1 cellular context compared by ENCODE assay signal in the genomic region with DNA sequence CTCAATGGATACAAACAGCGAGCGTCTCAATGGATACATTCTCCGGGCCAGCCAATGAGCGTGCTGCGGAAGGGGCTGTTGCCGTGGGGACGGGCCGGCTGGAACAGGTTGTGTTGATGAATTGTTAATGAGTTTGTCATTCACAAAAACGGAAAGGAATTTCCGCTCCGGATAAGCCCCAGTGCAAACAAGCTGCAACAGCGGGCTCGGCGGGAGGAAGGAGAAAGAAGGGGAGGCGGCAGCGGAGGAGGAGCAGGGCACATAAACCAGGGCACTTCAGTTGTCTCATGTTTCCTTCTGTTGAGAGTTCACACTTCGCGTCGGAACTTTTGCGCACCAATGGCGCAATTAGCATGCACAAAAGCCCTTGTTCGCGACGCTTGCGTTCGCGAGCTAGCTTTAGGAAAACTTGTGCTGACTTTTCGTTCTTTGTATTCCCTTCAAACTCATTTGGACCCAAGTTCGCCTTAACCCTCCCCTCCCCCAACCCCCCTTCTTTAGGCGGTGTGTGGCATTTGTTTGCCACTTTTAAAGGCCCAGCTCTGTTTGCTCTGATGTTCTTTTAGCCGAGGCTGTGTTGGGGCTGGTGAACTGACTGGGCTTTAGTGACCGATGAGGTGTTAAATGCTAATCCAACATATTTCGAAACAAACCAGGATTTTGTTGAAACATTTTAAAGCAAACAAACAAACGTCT.
TF ChIP-seq lines count a peak whose summit lies in the region.

A gene with protein sequence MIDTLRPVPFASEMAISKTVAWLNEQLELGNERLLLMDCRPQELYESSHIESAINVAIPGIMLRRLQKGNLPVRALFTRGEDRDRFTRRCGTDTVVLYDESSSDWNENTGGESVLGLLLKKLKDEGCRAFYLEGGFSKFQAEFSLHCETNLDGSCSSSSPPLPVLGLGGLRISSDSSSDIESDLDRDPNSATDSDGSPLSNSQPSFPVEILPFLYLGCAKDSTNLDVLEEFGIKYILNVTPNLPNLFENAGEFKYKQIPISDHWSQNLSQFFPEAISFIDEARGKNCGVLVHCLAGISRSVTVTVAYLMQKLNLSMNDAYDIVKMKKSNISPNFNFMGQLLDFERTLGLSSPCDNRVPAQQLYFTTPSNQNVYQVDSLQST (minus strand): TSS at position 10 of the 696 bp plus-strand sequence. CDS start 462 bp downstream, outside the sequence.

TF ChIP-seq in HepG2, 621 proteins besides CTCF, POLR2A, EP300 and RAD21 (continued from another document and continues in another):
- TF ChIP-seq, protein P1, sequence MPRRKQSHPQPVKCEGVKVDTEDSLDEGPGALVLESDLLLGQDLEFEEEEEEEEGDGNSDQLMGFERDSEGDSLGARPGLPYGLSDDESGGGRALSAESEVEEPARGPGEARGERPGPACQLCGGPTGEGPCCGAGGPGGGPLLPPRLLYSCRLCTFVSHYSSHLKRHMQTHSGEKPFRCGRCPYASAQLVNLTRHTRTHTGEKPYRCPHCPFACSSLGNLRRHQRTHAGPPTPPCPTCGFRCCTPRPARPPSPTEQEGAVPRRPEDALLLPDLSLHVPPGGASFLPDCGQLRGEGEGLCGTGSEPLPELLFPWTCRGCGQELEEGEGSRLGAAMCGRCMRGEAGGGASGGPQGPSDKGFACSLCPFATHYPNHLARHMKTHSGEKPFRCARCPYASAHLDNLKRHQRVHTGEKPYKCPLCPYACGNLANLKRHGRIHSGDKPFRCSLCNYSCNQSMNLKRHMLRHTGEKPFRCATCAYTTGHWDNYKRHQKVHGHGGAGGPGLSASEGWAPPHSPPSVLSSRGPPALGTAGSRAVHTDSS (CRISPR knock-in tag; conservative IDR thresholded peaks at IDR 0.05): no peak
- TF ChIP-seq ZNF232 (CRISPR knock-in tag; IDR thresholded peaks at IDR 0.05; ENCODE audit: borderline replicate concordance) (peak; percentile 91), FOSL1 (CRISPR knock-in tag; IDR thresholded peaks at IDR 0.05; ENCODE audit: borderline replicate concordance) (peak; percentile 66), ZNF879 (CRISPR knock-in tag; IDR thresholded peaks at IDR 0.05) (no peak), MIER2 (CRISPR knock-in tag; IDR thresholded peaks at IDR 0.05) (0 out of 2 replicates have a peak, but pooled peaks have one; percentile 78), NONO (IDR thresholded peaks at IDR 0.05) (no peak), NONO (CRISPR knock-in tag; conservative IDR thresholded peaks at IDR 0.05) (0 out of 2 replicates have a peak, but pooled peaks have one; percentile 32), RARG (CRISPR knock-in tag; IDR thresholded peaks at IDR 0.05; ENCODE audit: low read depth) (0 out of 2 replicates have a peak, but pooled peaks have one; percentile 81), FOXC1 (CRISPR knock-in tag; IDR thresholded peaks at IDR 0.05; ENCODE audit: borderline replicate concordance) (no peak; the same call in 1 of the 2 replicates), ELF3 (CRISPR knock-in tag; IDR thresholded peaks at IDR 0.05) (peak; percentile 93), MAFK (conservative IDR thresholded peaks at IDR 0.05 in 1 of 2, IDR thresholded peaks at IDR 0.05 in 1 of 2; ENCODE audit: low read length in 2 of 2) (peak in 1 of 2 experiments; percentile 37; a peak in 1 of 4 replicates), TEAD2 (CRISPR knock-in tag; IDR thresholded peaks at IDR 0.05) (no peak), ZNF629 (CRISPR knock-in tag; conservative IDR thresholded peaks at IDR 0.05) (0 out of 2 replicates have a peak, but pooled peaks have one; percentile 38), ZFP37 (CRISPR knock-in tag; IDR thresholded peaks at IDR 0.05; ENCODE audit: borderline replicate concordance) (peak; percentile 92; the same call in 1 of the 2 replicates), IRX3 (CRISPR knock-in tag; IDR thresholded peaks at IDR 0.05; ENCODE audit: borderline replicate concordance, low read depth) (no peak), SOX5 (CRISPR knock-in tag; IDR thresholded peaks at IDR 0.05; ENCODE audit: borderline replicate concordance) (peak; percentile 90), ZNF263 (CRISPR knock-in tag; IDR thresholded peaks at IDR 0.05) (peak; percentile 96), ZNF678 (CRISPR knock-in tag; IDR thresholded peaks at IDR 0.05) (no peak), SETDB1 (CRISPR knock-in tag; IDR thresholded peaks at IDR 0.05; ENCODE audit: borderline replicate concordance) (no peak), SNAPC2 (CRISPR knock-in tag; IDR thresholded peaks at IDR 0.05) (0 out of 2 replicates have a peak, but pooled peaks have one; percentile 60), ZNF292 (CRISPR knock-in tag; IDR thresholded peaks at IDR 0.05; ENCODE audit: borderline replicate concordance, low read depth) (no peak), SATB2 (CRISPR knock-in tag; IDR thresholded peaks at IDR 0.05) (0 out of 2 replicates have a peak, but pooled peaks have one; percentile 74), HMGA1 (CRISPR knock-in tag; conservative IDR thresholded peaks at IDR 0.05) (no peak), ZNF660 (CRISPR knock-in tag; IDR thresholded peaks at IDR 0.05; ENCODE audit: borderline replicate concordance, low read depth) (no peak), PHF20 (CRISPR knock-in tag; IDR thresholded peaks at IDR 0.05) (peak; percentile 27; the same call in 1 of the 2 replicates), ZSCAN12 (CRISPR knock-in tag; IDR thresholded peaks at IDR 0.05) (no peak; the same call in 1 of the 2 replicates), NFATC3 (CRISPR knock-in tag; IDR thresholded peaks at IDR 0.05) (no peak), ZNF672 (CRISPR knock-in tag; IDR thresholded peaks at IDR 0.05) (0 out of 2 replicates have a peak, but pooled peaks have one; percentile 8), ZNF138 (CRISPR knock-in tag; IDR thresholded peaks at IDR 0.05; ENCODE audit: low read depth) (peak; percentile 29; the same call in 1 of the 2 replicates), ZNF317 (CRISPR knock-in tag; IDR thresholded peaks at IDR 0.05) (peak; percentile 64; the same call in 1 of the 2 replicates), MYC (CRISPR knock-in tag; IDR thresholded peaks at IDR 0.05; ENCODE audit: borderline replicate concordance) (peak; percentile 78; the same call in 1 of the 2 replicates), ZNF552 (CRISPR knock-in tag; IDR thresholded peaks at IDR 0.05; ENCODE audit: borderline replicate concordance) (no peak), ZNF253 (CRISPR knock-in tag; IDR thresholded peaks at IDR 0.05; ENCODE audit: borderline replicate concordance) (peak; percentile 74; the same call in 1 of the 2 replicates), ONECUT2 (CRISPR knock-in tag; IDR thresholded peaks at IDR 0.05) (peak; percentile 24; the same call in 1 of the 2 replicates)
- TF ChIP-seq, protein P2, sequence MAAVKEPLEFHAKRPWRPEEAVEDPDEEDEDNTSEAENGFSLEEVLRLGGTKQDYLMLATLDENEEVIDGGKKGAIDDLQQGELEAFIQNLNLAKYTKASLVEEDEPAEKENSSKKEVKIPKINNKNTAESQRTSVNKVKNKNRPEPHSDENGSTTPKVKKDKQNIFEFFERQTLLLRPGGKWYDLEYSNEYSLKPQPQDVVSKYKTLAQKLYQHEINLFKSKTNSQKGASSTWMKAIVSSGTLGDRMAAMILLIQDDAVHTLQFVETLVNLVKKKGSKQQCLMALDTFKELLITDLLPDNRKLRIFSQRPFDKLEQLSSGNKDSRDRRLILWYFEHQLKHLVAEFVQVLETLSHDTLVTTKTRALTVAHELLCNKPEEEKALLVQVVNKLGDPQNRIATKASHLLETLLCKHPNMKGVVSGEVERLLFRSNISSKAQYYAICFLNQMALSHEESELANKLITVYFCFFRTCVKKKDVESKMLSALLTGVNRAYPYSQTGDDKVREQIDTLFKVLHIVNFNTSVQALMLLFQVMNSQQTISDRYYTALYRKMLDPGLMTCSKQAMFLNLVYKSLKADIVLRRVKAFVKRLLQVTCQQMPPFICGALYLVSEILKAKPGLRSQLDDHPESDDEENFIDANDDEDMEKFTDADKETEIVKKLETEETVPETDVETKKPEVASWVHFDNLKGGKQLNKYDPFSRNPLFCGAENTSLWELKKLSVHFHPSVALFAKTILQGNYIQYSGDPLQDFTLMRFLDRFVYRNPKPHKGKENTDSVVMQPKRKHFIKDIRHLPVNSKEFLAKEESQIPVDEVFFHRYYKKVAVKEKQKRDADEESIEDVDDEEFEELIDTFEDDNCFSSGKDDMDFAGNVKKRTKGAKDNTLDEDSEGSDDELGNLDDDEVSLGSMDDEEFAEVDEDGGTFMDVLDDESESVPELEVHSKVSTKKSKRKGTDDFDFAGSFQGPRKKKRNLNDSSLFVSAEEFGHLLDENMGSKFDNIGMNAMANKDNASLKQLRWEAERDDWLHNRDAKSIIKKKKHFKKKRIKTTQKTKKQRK (IDR thresholded peaks at IDR 0.05; ENCODE audit: low read length): no peak
- TF ChIP-seq, protein P3, sequence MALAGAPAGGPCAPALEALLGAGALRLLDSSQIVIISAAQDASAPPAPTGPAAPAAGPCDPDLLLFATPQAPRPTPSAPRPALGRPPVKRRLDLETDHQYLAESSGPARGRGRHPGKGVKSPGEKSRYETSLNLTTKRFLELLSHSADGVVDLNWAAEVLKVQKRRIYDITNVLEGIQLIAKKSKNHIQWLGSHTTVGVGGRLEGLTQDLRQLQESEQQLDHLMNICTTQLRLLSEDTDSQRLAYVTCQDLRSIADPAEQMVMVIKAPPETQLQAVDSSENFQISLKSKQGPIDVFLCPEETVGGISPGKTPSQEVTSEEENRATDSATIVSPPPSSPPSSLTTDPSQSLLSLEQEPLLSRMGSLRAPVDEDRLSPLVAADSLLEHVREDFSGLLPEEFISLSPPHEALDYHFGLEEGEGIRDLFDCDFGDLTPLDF (CRISPR knock-in tag; IDR thresholded peaks at IDR 0.05): peak; percentile 80
- TF ChIP-seq, protein P4, sequence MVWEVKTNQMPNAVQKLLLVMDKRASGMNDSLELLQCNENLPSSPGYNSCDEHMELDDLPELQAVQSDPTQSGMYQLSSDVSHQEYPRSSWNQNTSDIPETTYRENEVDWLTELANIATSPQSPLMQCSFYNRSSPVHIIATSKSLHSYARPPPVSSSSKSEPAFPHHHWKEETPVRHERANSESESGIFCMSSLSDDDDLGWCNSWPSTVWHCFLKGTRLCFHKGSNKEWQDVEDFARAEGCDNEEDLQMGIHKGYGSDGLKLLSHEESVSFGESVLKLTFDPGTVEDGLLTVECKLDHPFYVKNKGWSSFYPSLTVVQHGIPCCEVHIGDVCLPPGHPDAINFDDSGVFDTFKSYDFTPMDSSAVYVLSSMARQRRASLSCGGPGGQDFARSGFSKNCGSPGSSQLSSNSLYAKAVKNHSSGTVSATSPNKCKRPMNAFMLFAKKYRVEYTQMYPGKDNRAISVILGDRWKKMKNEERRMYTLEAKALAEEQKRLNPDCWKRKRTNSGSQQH (CRISPR knock-in tag; IDR thresholded peaks at IDR 0.05; ENCODE audit: low read depth): peak; percentile 81; the same call in 1 of the 2 replicates
- TF ChIP-seq, protein P5, sequence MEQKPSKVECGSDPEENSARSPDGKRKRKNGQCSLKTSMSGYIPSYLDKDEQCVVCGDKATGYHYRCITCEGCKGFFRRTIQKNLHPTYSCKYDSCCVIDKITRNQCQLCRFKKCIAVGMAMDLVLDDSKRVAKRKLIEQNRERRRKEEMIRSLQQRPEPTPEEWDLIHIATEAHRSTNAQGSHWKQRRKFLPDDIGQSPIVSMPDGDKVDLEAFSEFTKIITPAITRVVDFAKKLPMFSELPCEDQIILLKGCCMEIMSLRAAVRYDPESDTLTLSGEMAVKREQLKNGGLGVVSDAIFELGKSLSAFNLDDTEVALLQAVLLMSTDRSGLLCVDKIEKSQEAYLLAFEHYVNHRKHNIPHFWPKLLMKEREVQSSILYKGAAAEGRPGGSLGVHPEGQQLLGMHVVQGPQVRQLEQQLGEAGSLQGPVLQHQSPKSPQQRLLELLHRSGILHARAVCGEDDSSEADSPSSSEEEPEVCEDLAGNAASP (CRISPR knock-in tag; IDR thresholded peaks at IDR 0.05; ENCODE audit: borderline replicate concordance): peak; percentile 55; the same call in 1 of the 2 replicates
- TF ChIP-seq, protein P6, sequence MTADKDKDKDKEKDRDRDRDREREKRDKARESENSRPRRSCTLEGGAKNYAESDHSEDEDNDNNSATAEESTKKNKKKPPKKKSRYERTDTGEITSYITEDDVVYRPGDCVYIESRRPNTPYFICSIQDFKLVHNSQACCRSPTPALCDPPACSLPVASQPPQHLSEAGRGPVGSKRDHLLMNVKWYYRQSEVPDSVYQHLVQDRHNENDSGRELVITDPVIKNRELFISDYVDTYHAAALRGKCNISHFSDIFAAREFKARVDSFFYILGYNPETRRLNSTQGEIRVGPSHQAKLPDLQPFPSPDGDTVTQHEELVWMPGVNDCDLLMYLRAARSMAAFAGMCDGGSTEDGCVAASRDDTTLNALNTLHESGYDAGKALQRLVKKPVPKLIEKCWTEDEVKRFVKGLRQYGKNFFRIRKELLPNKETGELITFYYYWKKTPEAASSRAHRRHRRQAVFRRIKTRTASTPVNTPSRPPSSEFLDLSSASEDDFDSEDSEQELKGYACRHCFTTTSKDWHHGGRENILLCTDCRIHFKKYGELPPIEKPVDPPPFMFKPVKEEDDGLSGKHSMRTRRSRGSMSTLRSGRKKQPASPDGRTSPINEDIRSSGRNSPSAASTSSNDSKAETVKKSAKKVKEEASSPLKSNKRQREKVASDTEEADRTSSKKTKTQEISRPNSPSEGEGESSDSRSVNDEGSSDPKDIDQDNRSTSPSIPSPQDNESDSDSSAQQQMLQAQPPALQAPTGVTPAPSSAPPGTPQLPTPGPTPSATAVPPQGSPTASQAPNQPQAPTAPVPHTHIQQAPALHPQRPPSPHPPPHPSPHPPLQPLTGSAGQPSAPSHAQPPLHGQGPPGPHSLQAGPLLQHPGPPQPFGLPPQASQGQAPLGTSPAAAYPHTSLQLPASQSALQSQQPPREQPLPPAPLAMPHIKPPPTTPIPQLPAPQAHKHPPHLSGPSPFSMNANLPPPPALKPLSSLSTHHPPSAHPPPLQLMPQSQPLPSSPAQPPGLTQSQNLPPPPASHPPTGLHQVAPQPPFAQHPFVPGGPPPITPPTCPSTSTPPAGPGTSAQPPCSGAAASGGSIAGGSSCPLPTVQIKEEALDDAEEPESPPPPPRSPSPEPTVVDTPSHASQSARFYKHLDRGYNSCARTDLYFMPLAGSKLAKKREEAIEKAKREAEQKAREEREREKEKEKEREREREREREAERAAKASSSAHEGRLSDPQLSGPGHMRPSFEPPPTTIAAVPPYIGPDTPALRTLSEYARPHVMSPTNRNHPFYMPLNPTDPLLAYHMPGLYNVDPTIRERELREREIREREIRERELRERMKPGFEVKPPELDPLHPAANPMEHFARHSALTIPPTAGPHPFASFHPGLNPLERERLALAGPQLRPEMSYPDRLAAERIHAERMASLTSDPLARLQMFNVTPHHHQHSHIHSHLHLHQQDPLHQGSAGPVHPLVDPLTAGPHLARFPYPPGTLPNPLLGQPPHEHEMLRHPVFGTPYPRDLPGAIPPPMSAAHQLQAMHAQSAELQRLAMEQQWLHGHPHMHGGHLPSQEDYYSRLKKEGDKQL (CRISPR knock-in tag; IDR thresholded peaks at IDR 0.05; ENCODE audit: low read depth): peak; percentile 97
- TF ChIP-seq, protein P7, sequence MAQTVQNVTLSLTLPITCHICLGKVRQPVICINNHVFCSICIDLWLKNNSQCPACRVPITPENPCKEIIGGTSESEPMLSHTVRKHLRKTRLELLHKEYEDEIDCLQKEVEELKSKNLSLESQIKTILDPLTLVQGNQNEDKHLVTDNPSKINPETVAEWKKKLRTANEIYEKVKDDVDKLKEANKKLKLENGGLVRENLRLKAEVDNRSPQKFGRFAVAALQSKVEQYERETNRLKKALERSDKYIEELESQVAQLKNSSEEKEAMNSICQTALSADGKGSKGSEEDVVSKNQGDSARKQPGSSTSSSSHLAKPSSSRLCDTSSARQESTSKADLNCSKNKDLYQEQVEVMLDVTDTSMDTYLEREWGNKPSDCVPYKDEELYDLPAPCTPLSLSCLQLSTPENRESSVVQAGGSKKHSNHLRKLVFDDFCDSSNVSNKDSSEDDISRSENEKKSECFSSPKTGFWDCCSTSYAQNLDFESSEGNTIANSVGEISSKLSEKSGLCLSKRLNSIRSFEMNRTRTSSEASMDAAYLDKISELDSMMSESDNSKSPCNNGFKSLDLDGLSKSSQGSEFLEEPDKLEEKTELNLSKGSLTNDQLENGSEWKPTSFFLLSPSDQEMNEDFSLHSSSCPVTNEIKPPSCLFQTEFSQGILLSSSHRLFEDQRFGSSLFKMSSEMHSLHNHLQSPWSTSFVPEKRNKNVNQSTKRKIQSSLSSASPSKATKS (CRISPR knock-in tag; IDR thresholded peaks at IDR 0.05): peak; percentile 87; the same call in 1 of the 2 replicates
